In the genomic region with DNA sequence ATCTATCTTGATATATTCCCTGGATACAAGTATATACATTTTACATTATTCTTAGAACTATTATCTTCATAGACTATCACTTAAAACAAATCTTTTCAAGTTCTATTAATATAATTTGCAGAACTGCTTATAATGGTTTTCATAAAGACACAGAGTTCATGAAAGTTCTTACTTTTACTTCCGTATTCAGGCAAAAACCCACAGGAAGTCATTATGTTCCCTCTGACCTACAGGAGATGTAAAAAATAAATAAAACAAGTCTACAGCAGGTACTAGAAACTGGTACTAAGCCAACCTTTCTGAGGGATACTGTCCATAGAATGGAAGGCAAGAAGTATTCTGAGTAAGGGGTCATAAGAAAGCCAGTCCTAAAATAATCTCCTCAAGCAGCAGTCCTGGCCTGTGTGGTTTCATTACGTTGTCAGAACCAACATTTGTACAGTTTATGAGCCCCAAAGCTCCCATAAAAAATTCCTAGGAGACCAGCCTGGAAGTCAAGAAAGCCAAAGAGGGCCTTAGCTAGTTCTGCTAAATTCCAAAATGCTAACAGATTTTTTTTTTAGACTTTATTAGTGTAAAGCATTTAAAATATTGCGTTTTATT, we compare ENCODE assay signal across 9 cellular contexts.
DNase-seq lines count a peak whose midpoint lies in the region; ATAC-seq lines count a peak whose summit lies in the region.
"Had no signal": no experiment of that assay in that cellular context is flagged by ENCODE, and none has a peak within 500 bp of the region (broad histone marks: within the 10 kb centered on the region; RNA-seq: fewer than 3 reads in every experiment).

No MANE protein-coding gene starts in this region.

- no peak overlapping the region for H3K9ac ChIP-seq in BLaER1

- ATAC-seq in GM19463 (IDR thresholded peaks at IDR 0.05; ENCODE audit: unreplicated experiment) (peak; percentile 66), HG03460 (IDR thresholded peaks at IDR 0.05; ENCODE audit: unreplicated experiment) (peak; percentile 66)
- ATAC-seq in central memory CD8-positive, alpha-beta T cell (replicated peaks; ENCODE audit: extremely low read depth, poor library complexity, severe bottlenecking), result peak; percentile 58

- no peaks in the 10 kb centered on the region; the same call in 1 of the 2 replicates for H3K9me3 ChIP-seq in BLaER1

- no peak for DNase-seq in central memory CD8-positive, alpha-beta T cell (ENCODE audit: low spot score in 2 of 2)
- DNase-seq in D341Med (ENCODE audit: low spot score) (no peak), AG08396 (ENCODE audit: low spot score) (no peak), DMS114 treated with DMSO at 0.1 percent for 48 hours (lab: John Stamatoyannopoulos, UW; ENCODE audit: unreplicated experiment) (no peak), NCI-H1694 treated with DMSO at 0.1 percent for 48 hours (lab: John Stamatoyannopoulos, UW) (no peak)
- DNase-seq: NCI-H2171 treated with DMSO at 0.1 percent for 48 hours had no signal

- peak overlapping the region; percentile 29 for H3K27ac Mint-ChIP-seq in central memory CD8-positive, alpha-beta T cell (ENCODE audit: low read depth)

- H3K4me2 ChIP-seq in BLaER1, result peak overlapping the region; percentile 53

- H4K20me1 ChIP-seq in BLaER1, result peaks cover 66% of the 10 kb centered on the region

- peaks cover 52% of the 10 kb centered on the region for H3K4me1 ChIP-seq in BLaER1

- H3K4me1 Mint-ChIP-seq in central memory CD8-positive, alpha-beta T cell, result peaks cover 30% of the 10 kb centered on the region

- no peak overlapping the region for H3K4me3 Mint-ChIP-seq in central memory CD8-positive, alpha-beta T cell

- no peaks in the 10 kb centered on the region for H3K27me3 ChIP-seq in BLaER1

- H3K27ac ChIP-seq in BLaER1, result peak overlapping the region; percentile 47

- H3K4me3 ChIP-seq in BLaER1, result no peak overlapping the region

- peaks cover 3% of the 10 kb centered on the region for H3K36me3 Mint-ChIP-seq in central memory CD8-positive, alpha-beta T cell (ENCODE audit: insufficient read depth)

- no peaks in the 10 kb centered on the region for H3K27me3 Mint-ChIP-seq in central memory CD8-positive, alpha-beta T cell

- no peaks in the 10 kb centered on the region for H3K9me3 Mint-ChIP-seq in central memory CD8-positive, alpha-beta T cell

- peaks cover 34% of the 10 kb centered on the region for H3K36me3 ChIP-seq in BLaER1
